In genomic region chr13:52652980-52653303, GRCh38 we compare ENCODE assay signal across 1 cellular context.
TF ChIP-seq lines count a peak whose summit lies in the region.

No MANE protein-coding gene starts in this region.

TF ChIP-seq in H1, 55 proteins besides CTCF, POLR2A, EP300 and RAD21:
- TF ChIP-seq HDAC2 (IDR thresholded peaks at IDR 0.05; ENCODE audit: borderline replicate concordance in 1 of 2, low read depth in 2 of 2, low read length in 2 of 2): no peak
- TF ChIP-seq CREB1 (IDR thresholded peaks at IDR 0.05): no peak
- no peak for TF ChIP-seq RBBP5 (IDR thresholded peaks at IDR 0.05; ENCODE audit: borderline replicate concordance, low read depth, low read length)
- no peak for TF ChIP-seq SUZ12 (IDR thresholded peaks at IDR 0.05; ENCODE audit: low read length)
- no peak for TF ChIP-seq JUND (IDR thresholded peaks at IDR 0.05; ENCODE audit: low read length)
- TF ChIP-seq POU5F1 (IDR thresholded peaks at IDR 0.05; ENCODE audit: low read depth, low read length): no peak
- TF ChIP-seq RNF2 (IDR thresholded peaks at IDR 0.05; ENCODE audit: borderline replicate concordance, low read depth, low read length, missing control alignments, poor library complexity, severe bottlenecking): no peak
- TF ChIP-seq PHF8 (conservative IDR thresholded peaks at IDR 0.05; ENCODE audit: low read depth, low read length): no peak
TF ChIP-seq in H1: peak in this region for 0.
